In the genomic region with DNA sequence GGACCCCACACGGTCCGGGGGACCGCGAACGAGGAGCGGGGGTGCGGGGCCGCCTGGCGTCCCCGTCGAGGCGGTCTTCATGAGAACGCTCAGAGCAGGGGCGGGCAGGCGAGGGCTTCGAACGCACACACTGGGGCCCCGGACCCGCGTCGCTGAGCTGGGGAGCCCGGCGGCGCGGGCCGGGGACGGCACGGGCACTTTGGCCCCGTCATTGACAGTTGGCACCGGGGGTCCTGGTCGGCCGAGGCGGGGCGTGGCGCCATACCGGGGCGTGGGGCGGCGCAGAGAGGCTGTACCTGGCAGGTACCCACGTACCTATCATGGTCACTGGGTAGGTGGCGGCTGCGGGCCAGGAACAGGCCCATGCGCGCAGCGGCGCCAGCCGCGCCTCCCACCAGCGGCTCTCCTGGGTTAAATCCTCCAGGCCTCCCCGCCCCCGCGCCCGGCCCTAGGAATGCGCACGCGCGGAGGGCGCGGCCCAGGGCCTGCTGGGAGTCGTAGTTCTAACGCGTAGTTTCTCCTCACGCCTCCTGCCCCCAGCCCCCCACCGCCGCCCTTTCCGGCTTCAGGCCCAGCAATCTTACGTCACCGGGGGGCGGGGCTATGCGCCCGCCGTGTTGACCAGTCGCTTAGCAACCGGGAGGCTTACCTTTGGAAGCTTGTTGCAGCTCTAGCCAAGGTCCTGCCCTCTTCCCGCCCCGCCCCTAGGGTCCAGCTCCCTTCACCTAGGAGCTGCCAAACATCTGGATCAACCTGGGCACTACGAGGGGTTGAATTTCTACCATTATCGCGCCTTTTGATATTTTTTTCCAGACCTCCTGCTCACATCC, we compare ENCODE assay signal across 1 cellular context.
TF ChIP-seq lines count a peak whose summit lies in the region.

A gene (plus strand): TSS at position 628 of the 830 bp plus-strand sequence.
A gene (minus strand): TSS at position 420 of the 830 bp plus-strand sequence.

TF ChIP-seq in K562, 482 proteins besides CTCF, POLR2A, EP300 and RAD21 (continued from another document and continues in another):
- TF ChIP-seq, protein P1, sequence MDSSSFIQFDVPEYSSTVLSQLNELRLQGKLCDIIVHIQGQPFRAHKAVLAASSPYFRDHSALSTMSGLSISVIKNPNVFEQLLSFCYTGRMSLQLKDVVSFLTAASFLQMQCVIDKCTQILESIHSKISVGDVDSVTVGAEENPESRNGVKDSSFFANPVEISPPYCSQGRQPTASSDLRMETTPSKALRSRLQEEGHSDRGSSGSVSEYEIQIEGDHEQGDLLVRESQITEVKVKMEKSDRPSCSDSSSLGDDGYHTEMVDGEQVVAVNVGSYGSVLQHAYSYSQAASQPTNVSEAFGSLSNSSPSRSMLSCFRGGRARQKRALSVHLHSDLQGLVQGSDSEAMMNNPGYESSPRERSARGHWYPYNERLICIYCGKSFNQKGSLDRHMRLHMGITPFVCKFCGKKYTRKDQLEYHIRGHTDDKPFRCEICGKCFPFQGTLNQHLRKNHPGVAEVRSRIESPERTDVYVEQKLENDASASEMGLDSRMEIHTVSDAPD (CRISPR knock-in tag; IDR thresholded peaks at IDR 0.05), result no peak
- TF ChIP-seq PCBP2 (IDR thresholded peaks at IDR 0.05; ENCODE audit: low read depth, low read length, poor library complexity, severe bottlenecking), result no peak
- TF ChIP-seq ZNF24 (IDR thresholded peaks at IDR 0.05), result no peak
- TF ChIP-seq PHF8 (IDR thresholded peaks at IDR 0.05; ENCODE audit: borderline replicate concordance, low read length), result peak; percentile 82; the same call in 1 of the 2 replicates
- 0 out of 2 replicates have a peak, but pooled peaks have one; percentile 77 for TF ChIP-seq ZNF830 (CRISPR knock-in tag; IDR thresholded peaks at IDR 0.05)
- no peak for TF ChIP-seq HIVEP1 (CRISPR knock-in tag; IDR thresholded peaks at IDR 0.05)
- TF ChIP-seq, protein P2, sequence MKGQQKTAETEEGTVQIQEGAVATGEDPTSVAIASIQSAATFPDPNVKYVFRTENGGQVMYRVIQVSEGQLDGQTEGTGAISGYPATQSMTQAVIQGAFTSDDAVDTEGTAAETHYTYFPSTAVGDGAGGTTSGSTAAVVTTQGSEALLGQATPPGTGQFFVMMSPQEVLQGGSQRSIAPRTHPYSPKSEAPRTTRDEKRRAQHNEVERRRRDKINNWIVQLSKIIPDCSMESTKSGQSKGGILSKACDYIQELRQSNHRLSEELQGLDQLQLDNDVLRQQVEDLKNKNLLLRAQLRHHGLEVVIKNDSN (CRISPR knock-in tag; IDR thresholded peaks at IDR 0.05), result 0 out of 2 replicates have a peak, but pooled peaks have one; percentile 13
- TF ChIP-seq BRF1 (IDR thresholded peaks at IDR 0.05; ENCODE audit: borderline replicate concordance, extremely low read depth, insufficient read length), result no peak
- TF ChIP-seq, protein P3, sequence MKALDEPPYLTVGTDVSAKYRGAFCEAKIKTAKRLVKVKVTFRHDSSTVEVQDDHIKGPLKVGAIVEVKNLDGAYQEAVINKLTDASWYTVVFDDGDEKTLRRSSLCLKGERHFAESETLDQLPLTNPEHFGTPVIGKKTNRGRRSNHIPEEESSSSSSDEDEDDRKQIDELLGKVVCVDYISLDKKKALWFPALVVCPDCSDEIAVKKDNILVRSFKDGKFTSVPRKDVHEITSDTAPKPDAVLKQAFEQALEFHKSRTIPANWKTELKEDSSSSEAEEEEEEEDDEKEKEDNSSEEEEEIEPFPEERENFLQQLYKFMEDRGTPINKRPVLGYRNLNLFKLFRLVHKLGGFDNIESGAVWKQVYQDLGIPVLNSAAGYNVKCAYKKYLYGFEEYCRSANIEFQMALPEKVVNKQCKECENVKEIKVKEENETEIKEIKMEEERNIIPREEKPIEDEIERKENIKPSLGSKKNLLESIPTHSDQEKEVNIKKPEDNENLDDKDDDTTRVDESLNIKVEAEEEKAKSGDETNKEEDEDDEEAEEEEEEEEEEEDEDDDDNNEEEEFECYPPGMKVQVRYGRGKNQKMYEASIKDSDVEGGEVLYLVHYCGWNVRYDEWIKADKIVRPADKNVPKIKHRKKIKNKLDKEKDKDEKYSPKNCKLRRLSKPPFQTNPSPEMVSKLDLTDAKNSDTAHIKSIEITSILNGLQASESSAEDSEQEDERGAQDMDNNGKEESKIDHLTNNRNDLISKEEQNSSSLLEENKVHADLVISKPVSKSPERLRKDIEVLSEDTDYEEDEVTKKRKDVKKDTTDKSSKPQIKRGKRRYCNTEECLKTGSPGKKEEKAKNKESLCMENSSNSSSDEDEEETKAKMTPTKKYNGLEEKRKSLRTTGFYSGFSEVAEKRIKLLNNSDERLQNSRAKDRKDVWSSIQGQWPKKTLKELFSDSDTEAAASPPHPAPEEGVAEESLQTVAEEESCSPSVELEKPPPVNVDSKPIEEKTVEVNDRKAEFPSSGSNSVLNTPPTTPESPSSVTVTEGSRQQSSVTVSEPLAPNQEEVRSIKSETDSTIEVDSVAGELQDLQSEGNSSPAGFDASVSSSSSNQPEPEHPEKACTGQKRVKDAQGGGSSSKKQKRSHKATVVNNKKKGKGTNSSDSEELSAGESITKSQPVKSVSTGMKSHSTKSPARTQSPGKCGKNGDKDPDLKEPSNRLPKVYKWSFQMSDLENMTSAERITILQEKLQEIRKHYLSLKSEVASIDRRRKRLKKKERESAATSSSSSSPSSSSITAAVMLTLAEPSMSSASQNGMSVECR (CRISPR knock-in tag; IDR thresholded peaks at IDR 0.05), result peak; percentile 68; the same call in 1 of the 2 replicates
- TF ChIP-seq ZNF23 (CRISPR knock-in tag; IDR thresholded peaks at IDR 0.05), result no peak
- TF ChIP-seq ZNF77 (CRISPR knock-in tag; IDR thresholded peaks at IDR 0.05), result no peak
- TF ChIP-seq, protein P4, sequence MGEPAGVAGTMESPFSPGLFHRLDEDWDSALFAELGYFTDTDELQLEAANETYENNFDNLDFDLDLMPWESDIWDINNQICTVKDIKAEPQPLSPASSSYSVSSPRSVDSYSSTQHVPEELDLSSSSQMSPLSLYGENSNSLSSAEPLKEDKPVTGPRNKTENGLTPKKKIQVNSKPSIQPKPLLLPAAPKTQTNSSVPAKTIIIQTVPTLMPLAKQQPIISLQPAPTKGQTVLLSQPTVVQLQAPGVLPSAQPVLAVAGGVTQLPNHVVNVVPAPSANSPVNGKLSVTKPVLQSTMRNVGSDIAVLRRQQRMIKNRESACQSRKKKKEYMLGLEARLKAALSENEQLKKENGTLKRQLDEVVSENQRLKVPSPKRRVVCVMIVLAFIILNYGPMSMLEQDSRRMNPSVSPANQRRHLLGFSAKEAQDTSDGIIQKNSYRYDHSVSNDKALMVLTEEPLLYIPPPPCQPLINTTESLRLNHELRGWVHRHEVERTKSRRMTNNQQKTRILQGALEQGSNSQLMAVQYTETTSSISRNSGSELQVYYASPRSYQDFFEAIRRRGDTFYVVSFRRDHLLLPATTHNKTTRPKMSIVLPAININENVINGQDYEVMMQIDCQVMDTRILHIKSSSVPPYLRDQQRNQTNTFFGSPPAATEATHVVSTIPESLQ (CRISPR knock-in tag; IDR thresholded peaks at IDR 0.05), result peak; percentile 87; the same call in 1 of the 2 replicates
- TF ChIP-seq ZZZ3 (IDR thresholded peaks at IDR 0.05), result no peak
- TF ChIP-seq SRSF3 (IDR thresholded peaks at IDR 0.05; ENCODE audit: insufficient read depth, low read length), result no peak
- TF ChIP-seq XRCC4 (IDR thresholded peaks at IDR 0.05; ENCODE audit: extremely low read depth, insufficient read depth, insufficient read length), result no peak
- TF ChIP-seq, protein P5, sequence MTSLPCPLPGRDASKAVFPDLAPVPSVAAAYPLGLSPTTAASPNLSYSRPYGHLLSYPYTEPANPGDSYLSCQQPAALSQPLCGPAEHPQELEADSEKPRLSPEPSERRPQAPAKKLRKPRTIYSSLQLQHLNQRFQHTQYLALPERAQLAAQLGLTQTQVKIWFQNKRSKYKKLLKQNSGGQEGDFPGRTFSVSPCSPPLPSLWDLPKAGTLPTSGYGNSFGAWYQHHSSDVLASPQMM (CRISPR knock-in tag; IDR thresholded peaks at IDR 0.05), result no peak
- TF ChIP-seq SMARCA5 (IDR thresholded peaks at IDR 0.05), result no peak
- TF ChIP-seq KDM5B (IDR thresholded peaks at IDR 0.05; ENCODE audit: insufficient replicate concordance, low read depth, low read length), result peak; percentile 87
- no peak for TF ChIP-seq MAFK (IDR thresholded peaks at IDR 0.05; ENCODE audit: low read length)
- no peak for TF ChIP-seq MTF1 (CRISPR knock-in tag; IDR thresholded peaks at IDR 0.05; ENCODE audit: borderline replicate concordance)
- TF ChIP-seq NFXL1 (CRISPR knock-in tag; IDR thresholded peaks at IDR 0.05), result no peak
- no peak for TF ChIP-seq ZNF507 (tag; conservative IDR thresholded peaks at IDR 0.05)
- TF ChIP-seq, protein P6, sequence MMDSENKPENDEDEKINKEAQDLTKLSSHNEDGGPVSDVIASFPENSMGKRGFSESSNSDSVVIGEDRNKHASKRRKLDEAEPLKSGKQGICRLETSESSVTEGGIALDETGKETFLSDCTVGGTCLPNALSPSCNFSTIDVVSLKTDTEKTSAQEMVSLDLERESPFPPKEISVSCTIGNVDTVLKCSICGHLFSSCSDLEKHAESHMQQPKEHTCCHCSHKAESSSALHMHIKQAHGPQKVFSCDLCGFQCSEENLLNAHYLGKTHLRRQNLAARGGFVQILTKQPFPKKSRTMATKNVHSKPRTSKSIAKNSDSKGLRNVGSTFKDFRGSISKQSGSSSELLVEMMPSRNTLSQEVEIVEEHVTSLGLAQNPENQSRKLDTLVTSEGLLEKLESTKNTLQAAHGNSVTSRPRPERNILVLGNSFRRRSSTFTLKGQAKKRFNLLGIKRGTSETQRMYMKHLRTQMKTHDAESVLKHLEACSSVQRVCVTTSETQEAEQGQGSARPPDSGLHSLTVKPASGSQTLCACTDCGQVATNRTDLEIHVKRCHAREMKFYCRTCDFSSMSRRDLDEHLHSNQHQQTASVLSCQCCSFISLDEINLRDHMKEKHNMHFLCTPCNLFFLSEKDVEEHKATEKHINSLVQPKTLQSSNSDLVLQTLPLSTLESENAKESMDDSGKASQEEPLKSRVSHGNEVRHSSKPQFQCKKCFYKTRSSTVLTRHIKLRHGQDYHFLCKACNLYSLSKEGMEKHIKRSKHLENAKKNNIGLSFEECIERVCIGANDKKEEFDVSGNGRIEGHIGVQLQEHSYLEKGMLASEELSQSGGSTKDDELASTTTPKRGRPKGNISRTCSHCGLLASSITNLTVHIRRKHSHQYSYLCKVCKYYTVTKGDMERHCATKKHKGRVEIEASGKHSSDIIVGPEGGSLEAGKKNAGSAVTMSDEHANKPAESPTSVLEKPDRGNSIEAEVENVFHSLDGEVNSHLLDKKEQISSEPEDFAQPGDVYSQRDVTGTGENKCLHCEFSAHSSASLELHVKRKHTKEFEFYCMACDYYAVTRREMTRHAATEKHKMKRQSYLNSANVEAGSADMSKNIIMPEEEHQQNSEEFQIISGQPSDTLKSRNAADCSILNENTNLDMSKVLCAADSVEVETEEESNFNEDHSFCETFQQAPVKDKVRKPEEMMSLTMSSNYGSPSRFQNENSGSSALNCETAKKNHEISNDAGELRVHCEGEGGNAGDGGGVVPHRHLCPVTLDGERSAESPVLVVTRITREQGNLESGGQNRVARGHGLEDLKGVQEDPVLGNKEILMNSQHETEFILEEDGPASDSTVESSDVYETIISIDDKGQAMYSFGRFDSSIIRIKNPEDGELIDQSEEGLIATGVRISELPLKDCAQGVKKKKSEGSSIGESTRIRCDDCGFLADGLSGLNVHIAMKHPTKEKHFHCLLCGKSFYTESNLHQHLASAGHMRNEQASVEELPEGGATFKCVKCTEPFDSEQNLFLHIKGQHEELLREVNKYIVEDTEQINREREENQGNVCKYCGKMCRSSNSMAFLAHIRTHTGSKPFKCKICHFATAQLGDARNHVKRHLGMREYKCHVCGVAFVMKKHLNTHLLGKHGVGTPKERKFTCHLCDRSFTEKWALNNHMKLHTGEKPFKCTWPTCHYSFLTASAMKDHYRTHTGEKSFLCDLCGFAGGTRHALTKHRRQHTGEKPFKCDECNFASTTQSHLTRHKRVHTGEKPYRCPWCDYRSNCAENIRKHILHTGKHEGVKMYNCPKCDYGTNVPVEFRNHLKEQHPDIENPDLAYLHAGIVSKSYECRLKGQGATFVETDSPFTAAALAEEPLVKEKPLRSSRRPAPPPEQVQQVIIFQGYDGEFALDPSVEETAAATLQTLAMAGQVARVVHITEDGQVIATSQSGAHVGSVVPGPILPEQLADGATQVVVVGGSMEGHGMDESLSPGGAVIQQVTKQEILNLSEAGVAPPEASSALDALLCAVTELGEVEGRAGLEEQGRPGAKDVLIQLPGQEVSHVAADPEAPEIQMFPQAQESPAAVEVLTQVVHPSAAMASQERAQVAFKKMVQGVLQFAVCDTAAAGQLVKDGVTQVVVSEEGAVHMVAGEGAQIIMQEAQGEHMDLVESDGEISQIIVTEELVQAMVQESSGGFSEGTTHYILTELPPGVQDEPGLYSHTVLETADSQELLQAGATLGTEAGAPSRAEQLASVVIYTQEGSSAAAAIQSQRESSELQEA (IDR thresholded peaks at IDR 0.05; ENCODE audit: low read depth), result no peak
- TF ChIP-seq ZNF76 (CRISPR knock-in tag; IDR thresholded peaks at IDR 0.05; ENCODE audit: borderline replicate concordance), result no peak
- no peak for TF ChIP-seq RBM25 (IDR thresholded peaks at IDR 0.05; ENCODE audit: low read depth, low read length, severe bottlenecking)
- no peak for TF ChIP-seq ARID1B (IDR thresholded peaks at IDR 0.05)
- TF ChIP-seq GATAD2B (IDR thresholded peaks at IDR 0.05; ENCODE audit: borderline replicate concordance), result no peak
- TF ChIP-seq NFIX (CRISPR knock-in tag; IDR thresholded peaks at IDR 0.05; ENCODE audit: low read depth), result no peak
- TF ChIP-seq RBM14 (IDR thresholded peaks at IDR 0.05; ENCODE audit: borderline replicate concordance, insufficient read depth, low read depth, low read length), result no peak
- TF ChIP-seq ZNF41 (CRISPR knock-in tag; conservative IDR thresholded peaks at IDR 0.05), result no peak
- peak; percentile 70; the same call in 1 of the 2 replicates for TF ChIP-seq TGIF2 (CRISPR knock-in tag; IDR thresholded peaks at IDR 0.05)
- no peak for TF ChIP-seq ZNF668 (CRISPR knock-in tag; IDR thresholded peaks at IDR 0.05)
- TF ChIP-seq ZC3H4 (CRISPR knock-in tag; IDR thresholded peaks at IDR 0.05; ENCODE audit: borderline replicate concordance), result no peak
- TF ChIP-seq CREBBP (IDR thresholded peaks at IDR 0.05; ENCODE audit: low read depth, low read length), result no peak
- no peak for TF ChIP-seq ZFP30 (CRISPR knock-in tag; IDR thresholded peaks at IDR 0.05; ENCODE audit: borderline replicate concordance)
- no peak for TF ChIP-seq ZNF75A (CRISPR knock-in tag; IDR thresholded peaks at IDR 0.05)
- 0 out of 4 replicates have a peak, but pooled peaks of 1 of the 2 experiments have one; percentile 63 for TF ChIP-seq FOXA3 (CRISPR knock-in tag; conservative IDR thresholded peaks at IDR 0.05 in 1 of 2, IDR thresholded peaks at IDR 0.05 in 1 of 2)
- peak; percentile 68 for TF ChIP-seq MXI1 (IDR thresholded peaks at IDR 0.05; ENCODE audit: low read depth, low read length)
- no peak for TF ChIP-seq BCL6 (CRISPR knock-in tag; IDR thresholded peaks at IDR 0.05)
- no peak for TF ChIP-seq BACH1 (tag; IDR thresholded peaks at IDR 0.05)
- TF ChIP-seq RBM22 (IDR thresholded peaks at IDR 0.05; ENCODE audit: low read depth, low read length, poor library complexity, severe bottlenecking), result peak; percentile 51
- TF ChIP-seq KHSRP (IDR thresholded peaks at IDR 0.05), result no peak
- peak in 1 of 2 experiments; percentile 84; a peak in 1 of 4 replicates for TF ChIP-seq TEAD1 (CRISPR knock-in tag; IDR thresholded peaks at IDR 0.05)
- peak; percentile 54; the same call in 1 of the 2 replicates for TF ChIP-seq ZNF232 (CRISPR knock-in tag; IDR thresholded peaks at IDR 0.05)
- no peak for TF ChIP-seq SIN3B (IDR thresholded peaks at IDR 0.05; ENCODE audit: low read depth)
- no peak for TF ChIP-seq ZNF584 (CRISPR knock-in tag; IDR thresholded peaks at IDR 0.05; ENCODE audit: low read depth)
- no peak for TF ChIP-seq TSC22D4 (tag; IDR thresholded peaks at IDR 0.05)
- no peak for TF ChIP-seq SRSF9 (IDR thresholded peaks at IDR 0.05; ENCODE audit: borderline replicate concordance, low read depth, low read length)
